ENCODE assay signal across 28 cellular contexts in genomic region chr10:121454776-121455175, GRCh38.
"Had no signal": no experiment of that assay in that cellular context is flagged by ENCODE, and none has a peak within 500 bp of the region (broad histone marks: within the 10 kb centered on the region; RNA-seq: fewer than 3 reads in every experiment).

No MANE protein-coding gene starts in this region.

- DNase-seq: central memory CD4-positive, alpha-beta T cell; dorsolateral prefrontal cortex; effector CD8-positive, alpha-beta T cell; erythroblast; esophagus squamous epithelium; foreskin melanocyte; glutamatergic neuron; heart right ventricle; hypothalamus; immature natural killer cell; kidney glomerular epithelial cell; left colon; left ventricle myocardium superior; midbrain; naive thymus-derived CD8-positive, alpha-beta T cell; pancreas; stimulated activated CD4-positive, alpha-beta T cell treated with anti-CD3 and anti-CD28 coated beads, Interleukin-2, amount 100 ng/mL, for 24 hours; stimulated activated CD4-positive, alpha-beta T cell treated with anti-CD3 and anti-CD28 coated beads, Interleukin-4, amount 100 ng/mL, for 24 hours; stimulated activated naive CD8-positive, alpha-beta T cell treated with anti-CD3 and anti-CD28 coated beads, Interleukin-15, Interleukin-2, amounts not matched to agents 100 U/mL and 50 U/mL, for 24 hours; substantia nigra; testis had no signal

- H3K36me3 Mint-ChIP-seq: immature natural killer cell; memory B cell; naive thymus-derived CD8-positive, alpha-beta T cell; stimulated activated effector memory CD8-positive, alpha-beta T cell treated with anti-CD3 and anti-CD28 coated beads, Interleukin-12 subunit alpha, Interleukin-12 subunit beta, amount 100 ng/mL, for 72 hours; type B pancreatic cell had no signal

- H3K9me3 ChIP-seq: esophagus squamous epithelium, heart right ventricle, neutrophil, pancreas, testis, tibial artery had no signal

- H3K4me1 ChIP-seq: heart right ventricle, pancreas, testis had no signal

- H3K4me1 Mint-ChIP-seq: immature natural killer cell, memory B cell had no signal

- H3K27ac ChIP-seq: dorsolateral prefrontal cortex, esophagus squamous epithelium, heart right ventricle, neutrophil, pancreas, testis had no signal

- H3K27me3 ChIP-seq: dorsolateral prefrontal cortex, esophagus squamous epithelium, neutrophil, pancreas, testis, tibial artery had no signal

- H3K4me3 ChIP-seq: dorsolateral prefrontal cortex, esophagus squamous epithelium, heart right ventricle, lung, pancreas, testis, tibial artery had no signal

- H3K36me3 ChIP-seq: esophagus squamous epithelium, heart right ventricle, neutrophil, pancreas, tibial artery had no signal

- H3K4me3 Mint-ChIP-seq: immature natural killer cell; memory B cell; naive thymus-derived CD8-positive, alpha-beta T cell; stimulated activated effector memory CD8-positive, alpha-beta T cell treated with anti-CD3 and anti-CD28 coated beads, Interleukin-12 subunit alpha, Interleukin-12 subunit beta, amount 100 ng/mL, for 72 hours; type B pancreatic cell had no signal

- H3K9me3 Mint-ChIP-seq: immature natural killer cell, memory B cell had no signal

- H3K27ac Mint-ChIP-seq: immature natural killer cell; memory B cell; stimulated activated effector memory CD8-positive, alpha-beta T cell treated with anti-CD3 and anti-CD28 coated beads, Interleukin-12 subunit alpha, Interleukin-12 subunit beta, amount 100 ng/mL, for 72 hours had no signal

- H3K27me3 Mint-ChIP-seq: memory B cell, type B pancreatic cell had no signal

- ATAC-seq: heart right ventricle; left colon; left ventricle myocardium superior; naive thymus-derived CD8-positive, alpha-beta T cell; pancreas; sciatic nerve; stimulated activated effector memory CD8-positive, alpha-beta T cell treated with anti-CD3 and anti-CD28 coated beads, Interleukin-12 subunit alpha, Interleukin-12 subunit beta, amount 100 ng/mL, for 72 hours had no signal
